ENCODE assay signal across 1 cellular context in genomic region chr12:23093488-23093887, GRCh38.
TF ChIP-seq lines count a peak whose summit lies in the region.

No MANE protein-coding gene starts in this region.

TF ChIP-seq in SK-N-SH, 30 proteins besides CTCF, POLR2A, EP300 and RAD21 (continued from another document):
- no peak for TF ChIP-seq REST (IDR thresholded peaks at IDR 0.05; ENCODE audit: low read depth, low read length)
- TF ChIP-seq USF1 (IDR thresholded peaks at IDR 0.05; ENCODE audit: borderline replicate concordance, low read depth): no peak
- no peak for TF ChIP-seq MAX (IDR thresholded peaks at IDR 0.05; ENCODE audit: low read depth)
- no peak for TF ChIP-seq RFX5 (IDR thresholded peaks at IDR 0.05; ENCODE audit: low read length)
- TF ChIP-seq MXI1 (IDR thresholded peaks at IDR 0.05; ENCODE audit: low read depth, low read length): no peak
- no peak for TF ChIP-seq FOXJ3 (CRISPR knock-in tag; IDR thresholded peaks at IDR 0.05)
- TF ChIP-seq FOXM1 (IDR thresholded peaks at IDR 0.05; ENCODE audit: low read depth): no peak
